Comparison of ENCODE assay signal across 15 cellular contexts in genomic region chr15:44775923-44776322, GRCh38. TPM values are rescaled to one million over a fixed set of nuclear protein-coding genes. Genes with fewer than 3 reads are reported as not detected.
A peak's percentile ranks its signal among the peaks of the same experiment; 100 is the strongest.
DNase-seq lines count a peak whose midpoint lies in the region; ATAC-seq and TF ChIP-seq lines count a peak whose summit lies in the region.
"Had no signal": no experiment of that assay in that cellular context is flagged by ENCODE, and none has a peak within 500 bp of the region (broad histone marks: within the 10 kb centered on the region; RNA-seq: fewer than 3 reads in every experiment).

No MANE protein-coding gene starts in this region.

- no peaks in the 10 kb centered on the region for H3K27me3 ChIP-seq in Peyer's patch
- H3K27me3 ChIP-seq: BLaER1, suprapubic skin had no signal

- no peak overlapping the region for H3K4me3 Mint-ChIP-seq in activated T-cell treated with anti-CD3 and anti-CD28 coated beads, Interleukin-2, amount 50 U/mL, for 72 hours
- H3K4me3 Mint-ChIP-seq: activated naive CD4-positive, alpha-beta T cell treated with anti-CD3 and anti-CD28 coated beads, Interleukin-2, amount 10 ng/mL, durations not matched to agents 7 days and 5 days; natural killer cell had no signal

- peak; percentile 95 for DNase-seq in COLO668 (lab: John Stamatoyannopoulos, UW; ENCODE audit: unreplicated experiment)
- DNase-seq in NCI-H1092 treated with DMSO at 0.1 percent for 48 hours (lab: John Stamatoyannopoulos, UW), result peak; percentile 53
- peak in 2 of 3 donors; percentile 17 to 47 for DNase-seq in Peyer's patch
- peak; percentile 83 for DNase-seq in globus pallidus (ENCODE audit: low spot score)
- DNase-seq in iPS-NIHi7 (ENCODE audit: extremely low spot score), result no peak
- DNase-seq in kidney tubule cell (ENCODE audit: low spot score), result no peak
- DNase-seq in stimulated activated naive CD4-positive, alpha-beta T cell treated with Interleukin-2 at 50 U/mL for 16 hours (lab: John Stamatoyannopoulos, UW), result no peak
- DNase-seq in activated T-cell treated with anti-CD3 and anti-CD28 coated beads, Interleukin-2, amount 50 U/mL, for 72 hours, result no peak
- DNase-seq: activated CD4-positive, alpha-beta T cell treated with anti-CD3 and anti-CD28 coated beads for 1 hour; activated naive CD4-positive, alpha-beta T cell treated with anti-CD3 and anti-CD28 coated beads, Interleukin-2, amount 10 ng/mL, durations not matched to agents 7 days and 5 days; natural killer cell; stimulated activated CD4-positive, alpha-beta T cell treated with anti-CD3 and anti-CD28 coated beads, Interleukin-2, amount 100 ng/mL, for 24 hours had no signal

- no peak for TF ChIP-seq POLR2A in Peyer's patch (IDR thresholded peaks at IDR 0.05)

- H3K9me3 ChIP-seq in Peyer's patch, result peaks cover 0 to 3% (median 0%) of the 10 kb centered on the region in 4 donors
- H3K9me3 ChIP-seq: suprapubic skin had no signal

- no peaks in the 10 kb centered on the region for H3K27me3 Mint-ChIP-seq in activated T-cell treated with anti-CD3 and anti-CD28 coated beads, Interleukin-2, amount 50 U/mL, for 72 hours (ENCODE audit: low read depth)
- H3K27me3 Mint-ChIP-seq: activated naive CD4-positive, alpha-beta T cell treated with anti-CD3 and anti-CD28 coated beads, Interleukin-2, amount 10 ng/mL, durations not matched to agents 7 days and 5 days had no signal

- H3K4me1 ChIP-seq in Peyer's patch, result no peaks in the 10 kb centered on the region
- H3K4me1 ChIP-seq: BLaER1 had no signal

- no peak overlapping the region for H3K27ac Mint-ChIP-seq in activated T-cell treated with anti-CD3 and anti-CD28 coated beads, Interleukin-2, amount 50 U/mL, for 72 hours
- H3K27ac Mint-ChIP-seq: activated naive CD4-positive, alpha-beta T cell treated with anti-CD3 and anti-CD28 coated beads, Interleukin-2, amount 10 ng/mL, durations not matched to agents 7 days and 5 days; natural killer cell had no signal

- peaks cover 7% of the 10 kb centered on the region for H3K4me1 Mint-ChIP-seq in activated T-cell treated with anti-CD3 and anti-CD28 coated beads, Interleukin-2, amount 50 U/mL, for 72 hours (ENCODE audit: low read depth)
- H3K4me1 Mint-ChIP-seq: natural killer cell had no signal

- H3K36me3 ChIP-seq in Peyer's patch, result no peaks in the 10 kb centered on the region
- H3K36me3 ChIP-seq: BLaER1, suprapubic skin had no signal

- peaks cover 7 to 12% of the 10 kb centered on the region in 2 donors for H3K9me3 Mint-ChIP-seq in activated T-cell treated with anti-CD3 and anti-CD28 coated beads, Interleukin-2, amount 50 U/mL, for 72 hours

- peaks cover 14% of the 10 kb centered on the region in 2 donors for H3K36me3 Mint-ChIP-seq in activated T-cell treated with anti-CD3 and anti-CD28 coated beads, Interleukin-2, amount 50 U/mL, for 72 hours (ENCODE audit: insufficient read depth in 2 of 2)

- ATAC-seq in activated T-cell treated with anti-CD3 and anti-CD28 coated beads, Interleukin-2, amount 50 U/mL, for 72 hours (replicated peaks in 1 of 2), result no peak
- ATAC-seq: natural killer cell, Panc1 had no signal

- no peak overlapping the region for H3K27ac ChIP-seq in Peyer's patch
- H3K27ac ChIP-seq: BLaER1, suprapubic skin had no signal

- no peak for TF ChIP-seq CTCF in Peyer's patch (IDR thresholded peaks at IDR 0.05)

- H3K4me3 ChIP-seq in Peyer's patch, result no peak overlapping the region
- H3K4me3 ChIP-seq: BLaER1, suprapubic skin had no signal

RNA-seq across cellular contexts. Expression of gene TRIM69, which starts 39.6 kb away (rescaled TPM):
- total RNA-seq in Peyer's patch, result 10 to 100 TPM in 2 of 4 donors, 1 to 10 TPM in 2; 6.7 to 11.7 (median 8.9) TPM
- 10 to 100 TPM; 86.1 to 92.9 TPM for total RNA-seq in activated T-cell treated with anti-CD3 and anti-CD28 coated beads, Interleukin-2, amount 50 U/mL, for 72 hours

Comparison
In these comparisons a context has a peak if more than half of its experiments do, and no peak if none do; other contexts are left out.
1. DNase-seq: peak in COLO668 (single experiment), NCI-H1092 treated with DMSO at 0.1 percent for 48 hours (single experiment), Peyer's patch (2 of 3) and globus pallidus (single experiment); none in iPS-NIHi7 (single experiment), kidney tubule cell (single experiment), stimulated activated naive CD4-positive, alpha-beta T cell treated with Interleukin-2 at 50 U/mL for 16 hours (single experiment) and activated T-cell treated with anti-CD3 and anti-CD28 coated beads, Interleukin-2, amount 50 U/mL, for 72 hours (0 of 2).
2. RNA of gene TRIM69, which starts 39.6 kb away (total RNA-seq): 86.1 to 92.9 TPM in activated T-cell treated with anti-CD3 and anti-CD28 coated beads, Interleukin-2, amount 50 U/mL, for 72 hours; 6.7 to 11.7 TPM in Peyer's patch; every median in the first group is over 4 times any median in the second.